Comparison of ENCODE assay signal across 24 cellular contexts in genomic region chr12:27335364-27336145, GRCh38. TPM values are rescaled to one million over a fixed set of nuclear protein-coding genes. Genes with fewer than 3 reads are reported as not detected.
DNase-seq lines count a peak whose midpoint lies in the region; ATAC-seq, FAIRE-seq and TF ChIP-seq lines count a peak whose summit lies in the region.
"Had no signal": no experiment of that assay in that cellular context is flagged by ENCODE, and none has a peak within 500 bp of the region (broad histone marks: within the 10 kb centered on the region; RNA-seq: fewer than 3 reads in every experiment).

No MANE protein-coding gene starts in this region.

- H3K27me3 ChIP-seq in Loucy (ENCODE audit: insufficient read depth, low read length, poor library complexity, severe bottlenecking), result no peaks in the 10 kb centered on the region
- no peaks in the 10 kb centered on the region for H3K27me3 ChIP-seq in right lobe of liver
- H3K27me3 ChIP-seq: adrenal gland had no signal

- peak in 3 of 4 donors; percentile 4 to 36 (median 26) for ATAC-seq in right lobe of liver
- ATAC-seq: left cardiac atrium, psoas muscle had no signal

- TF ChIP-seq CTCF in Loucy (conservative IDR thresholded peaks at IDR 0.05; ENCODE audit: low read length) (no peak), right lobe of liver (IDR thresholded peaks at IDR 0.05) (no peak)

- H3K27ac ChIP-seq in right lobe of liver, result peak overlapping the region in 2 of 3 donors; percentile 84 to 85
- H3K27ac ChIP-seq: adrenal gland, HL-60, psoas muscle, spleen had no signal

- WGBS in right lobe of liver (ENCODE audit: insufficient coverage, low coverage, low lambda C conversion rate, missing lambda C conversion rate), result 19% methylated on average over 3 of the region's 3 CpGs

- no peaks in the 10 kb centered on the region for H3K9me3 Mint-ChIP-seq in dendritic cell treated with granulocyte-macrophage colony-stimulating factor and Interleukin-4, amounts not matched to agents 40 ng/mL and 50 ng/mL, for 4 days
- H3K9me3 Mint-ChIP-seq: activated CD4-positive, alpha-beta T cell treated with anti-CD3 and anti-CD28 coated beads, Interleukin-2, amount 10 ng/mL, durations not matched to agents 7 days and 5 days; CD8-positive, alpha-beta memory T cell had no signal

- peak; percentile 67 for FAIRE-seq in GM12891 (lab: Jason Lieb, UNC)
- FAIRE-seq: endothelial cell of umbilical vein had no signal

- H3K4me3 Mint-ChIP-seq in dendritic cell treated with granulocyte-macrophage colony-stimulating factor and Interleukin-4, amounts not matched to agents 40 ng/mL and 50 ng/mL, for 4 days, result no peak overlapping the region
- H3K4me3 Mint-ChIP-seq: activated CD4-positive, alpha-beta T cell treated with anti-CD3 and anti-CD28 coated beads, Interleukin-2, amount 10 ng/mL, durations not matched to agents 7 days and 5 days; mesothelial cell of epicardium had no signal

- H3K4me1 ChIP-seq in Loucy (ENCODE audit: insufficient read depth, low read length, poor library complexity, severe bottlenecking), result peaks cover 41% of the 10 kb centered on the region
- H3K4me1 ChIP-seq in right lobe of liver, result peaks cover 0 to 24% (median 3%) of the 10 kb centered on the region in 4 donors

- H3K36me3 Mint-ChIP-seq in dendritic cell treated with granulocyte-macrophage colony-stimulating factor and Interleukin-4, amounts not matched to agents 40 ng/mL and 50 ng/mL, for 4 days (ENCODE audit: low read depth), result peaks cover 6% of the 10 kb centered on the region
- H3K36me3 Mint-ChIP-seq: mesothelial cell of epicardium had no signal

- H3F3A ChIP-seq in Loucy (ENCODE audit: low read depth), result no peaks in the 10 kb centered on the region; the same call in 1 of the 2 replicates

- H3K79me2 ChIP-seq in Loucy (ENCODE audit: insufficient read depth, low read length), result peaks cover 29% of the 10 kb centered on the region

- H3K9me3 ChIP-seq in Loucy (ENCODE audit: insufficient read depth, low read depth, low read length) (no peaks in the 10 kb centered on the region), right lobe of liver (no peaks in the 10 kb centered on the region)
- H3K9me3 ChIP-seq: adrenal gland, psoas muscle, spleen had no signal

- H3K4me3 ChIP-seq in Loucy (ENCODE audit: low read length, poor library complexity, severe bottlenecking) (peak overlapping the region; percentile 18), right lobe of liver (no peak overlapping the region)
- H3K4me3 ChIP-seq: adrenal gland, psoas muscle, spleen had no signal

- no peaks in the 10 kb centered on the region for H3K27me3 Mint-ChIP-seq in dendritic cell treated with granulocyte-macrophage colony-stimulating factor and Interleukin-4, amounts not matched to agents 40 ng/mL and 50 ng/mL, for 4 days

- H3K4me1 Mint-ChIP-seq in dendritic cell treated with granulocyte-macrophage colony-stimulating factor and Interleukin-4, amounts not matched to agents 40 ng/mL and 50 ng/mL, for 4 days (ENCODE audit: low read depth), result peaks cover 60% of the 10 kb centered on the region

- H3K36me3 ChIP-seq in Loucy (ENCODE audit: insufficient read depth, low read length) (no peaks in the 10 kb centered on the region), right lobe of liver (no peaks in the 10 kb centered on the region)
- H3K36me3 ChIP-seq: adrenal gland, spleen had no signal

- H3K9ac ChIP-seq in Loucy (ENCODE audit: low read depth, low read length, poor library complexity, severe bottlenecking), result no peak overlapping the region

- peak overlapping the region; percentile 77 for H3K4me2 ChIP-seq in Loucy (ENCODE audit: low read depth, low read length, poor library complexity, severe bottlenecking)

- H3K9me2 ChIP-seq in Loucy (replicated peaks; ENCODE audit: low read depth, low read length), result no peaks in the 10 kb centered on the region

- no peak for DNase-seq in GM12891 (ENCODE audit: insufficient read length, low spot score)
- DNase-seq in right lobe of liver, result no peak
- DNase-seq in NCI-H774 (lab: John Stamatoyannopoulos, UW), result no peak
- no peak for DNase-seq in mucosa of gallbladder (ENCODE audit: low spot score)
- no peak for DNase-seq in NCI-H82 (lab: John Stamatoyannopoulos, UW)
- DNase-seq: activated CD4-positive, alpha-beta T cell treated with anti-CD3 and anti-CD28 coated beads, Interleukin-2, amount 10 ng/mL, durations not matched to agents 7 days and 5 days; activated CD8-positive, alpha-beta memory T cell treated with anti-CD3 and anti-CD28 coated beads, Interleukin-2, amount 50 U/mL, for 48 hours; activated gamma-delta T cell treated with Interleukin-2 at 50 U/mL for 16 hours; adrenal gland; CD8-positive, alpha-beta memory T cell; dermis blood vessel endothelial cell; DND-41; left cardiac atrium; MM.1S; OCI-M1; psoas muscle; SHP77 treated with DMSO at 0.1 percent for 48 hours; spleen; stimulated activated CD4-positive, alpha-beta T cell treated with anti-CD3 and anti-CD28 coated beads, Interleukin-4, amount 100 ng/mL, for 4 hours had no signal

- H4K20me1 ChIP-seq in Loucy (ENCODE audit: insufficient read depth, low read length, poor library complexity, severe bottlenecking), result no peaks in the 10 kb centered on the region

- H2AFZ ChIP-seq in Loucy (ENCODE audit: low read length), result no peak overlapping the region

- no peak for TF ChIP-seq POLR2A in GM12891 (IDR thresholded peaks at IDR 0.05; ENCODE audit: low read depth, low read length)
- TF ChIP-seq POLR2A in right lobe of liver (IDR thresholded peaks at IDR 0.05), result no peak

- H3K27ac Mint-ChIP-seq in dendritic cell treated with granulocyte-macrophage colony-stimulating factor and Interleukin-4, amounts not matched to agents 40 ng/mL and 50 ng/mL, for 4 days, result peak overlapping the region; percentile 26
- H3K27ac Mint-ChIP-seq: activated CD4-positive, alpha-beta T cell treated with anti-CD3 and anti-CD28 coated beads, Interleukin-2, amount 10 ng/mL, durations not matched to agents 7 days and 5 days; mesothelial cell of epicardium had no signal

- intact Hi-C loops in dendritic cell treated with granulocyte-macrophage colony-stimulating factor and Interleukin-4, amounts not matched to agents 40 ng/mL and 50 ng/mL, for 4 days (cut with micrococcal nuclease), result no loop called here
- intact Hi-C loops in right lobe of liver (cut with DNase I), result no loop called here

TF ChIP-seq in GM12891, 5 proteins besides CTCF, POLR2A, EP300 and RAD21:
- TF ChIP-seq TAF1 (IDR thresholded peaks at IDR 0.05; ENCODE audit: low read depth, low read length) (no peak), POU2F2 (IDR thresholded peaks at IDR 0.05; ENCODE audit: low read depth, low read length) (no peak), SPI1 (IDR thresholded peaks at IDR 0.05; ENCODE audit: low read depth, low read length) (no peak), POLR2AphosphoS5 (IDR thresholded peaks at IDR 0.05; ENCODE audit: low read depth, low read length) (no peak), PAX5 (IDR thresholded peaks at IDR 0.05; ENCODE audit: insufficient read depth, low read length, severe bottlenecking) (no peak)

RNA-seq across cellular contexts. Expression of gene BMAL2, which starts 2.9 kb away (rescaled TPM):
- polyA plus RNA-seq in GM12891 (2012; ENCODE audit: low read depth, missing spikeins), result 21.9 TPM
- total RNA-seq in right lobe of liver (10 to 100 TPM in 1 of 6 experiments, 1 to 10 TPM in 5; 2.6 to 22.5 (median 4.3) TPM), mucosa of gallbladder (8.2 TPM)
